Comparison of ENCODE assay signal across 9 cellular contexts in the genomic region with DNA sequence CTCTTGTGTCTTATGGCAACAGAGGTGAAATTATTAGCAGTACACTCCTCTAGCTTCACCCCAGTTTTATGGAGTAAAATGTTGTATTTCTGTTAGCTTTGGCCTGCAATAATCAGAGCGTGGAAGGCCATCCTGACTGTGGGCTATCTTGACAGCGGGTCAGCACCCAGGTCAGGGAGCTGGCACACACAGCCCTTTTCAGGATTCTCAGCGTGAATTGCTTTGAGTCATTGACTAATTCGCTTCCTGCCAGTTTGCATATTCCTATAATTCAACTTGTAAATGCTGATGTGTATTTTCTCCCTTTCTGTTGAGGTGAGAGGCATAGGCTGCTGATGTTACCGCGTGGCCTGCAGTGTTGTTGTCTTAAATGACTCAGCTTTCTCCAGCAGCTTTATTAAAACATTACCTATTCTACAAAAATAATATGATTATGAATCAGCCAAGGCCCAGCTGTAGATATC.
DNase-seq lines count a peak whose midpoint lies in the region; ATAC-seq and TF ChIP-seq lines count a peak whose summit lies in the region.
"Had no signal": no experiment of that assay in that cellular context is flagged by ENCODE, and none has a peak within 500 bp of the region (broad histone marks: within the 10 kb centered on the region; RNA-seq: fewer than 3 reads in every experiment).

No MANE protein-coding gene starts in this region.

- H3K9me3 ChIP-seq in CD8-positive, alpha-beta T cell (ENCODE audit: low read length) = no peaks in the 10 kb centered on the region
- no peaks in the 10 kb centered on the region for H3K9me3 ChIP-seq in breast epithelium
- H3K9me3 ChIP-seq in mucosa of descending colon = no peaks in the 10 kb centered on the region

- CTCF ChIA-PET in CD8-positive, alpha-beta T cell (lab: Charles Lee) = interaction anchor here (0.8 to 1.8 kb wide), 3 partner anchors 56 to 92 kb away, joined by 3 to 7 read pairs (median 4); no protein-coding TSS in a partner anchor

- H3K27ac ChIP-seq in CD8-positive, alpha-beta T cell (ENCODE audit: low read depth, low read length) = no peak overlapping the region
- peak overlapping the region; percentile 8 to 16 for H3K27ac ChIP-seq in breast epithelium

- peak overlapping the region; percentile 18 for H3K27ac Mint-ChIP-seq in CD8-positive, alpha-beta T cell

- H3K27me3 ChIP-seq in CD8-positive, alpha-beta T cell (ENCODE audit: insufficient read depth, low read length) = no peaks in the 10 kb centered on the region
- no peaks in the 10 kb centered on the region for H3K27me3 ChIP-seq in breast epithelium

- POLR2A ChIA-PET in CD8-positive, alpha-beta T cell (lab: Charles Lee) = no interaction called here

- no peak for DNase-seq in CD8-positive, alpha-beta T cell
- DNase-seq in breast epithelium (ENCODE audit: low spot score in 2 of 2) (no peak), mucosa of descending colon (no peak), H4 (ENCODE audit: low spot score) (no peak), HuH-7 (ENCODE audit: low spot score) (no peak), NCI-H510A treated with DMSO at 0.1 percent for 48 hours (lab: John Stamatoyannopoulos, UW) (no peak), amygdala (lab: John Stamatoyannopoulos, UW) (no peak)
- DNase-seq: NCI-H524 treated with DMSO at 0.1 percent for 48 hours had no signal

- H3K36me3 ChIP-seq in CD8-positive, alpha-beta T cell (ENCODE audit: insufficient read depth, low read length) = peaks cover 45% of the 10 kb centered on the region
- H3K36me3 ChIP-seq in breast epithelium = peaks cover 6% of the 10 kb centered on the region
- peaks cover 4% of the 10 kb centered on the region for H3K36me3 ChIP-seq in mucosa of descending colon (ENCODE audit: low read depth)

- H3K4me3 Mint-ChIP-seq in CD8-positive, alpha-beta T cell = no peak overlapping the region

- peaks cover 64% of the 10 kb centered on the region for H3K4me1 Mint-ChIP-seq in CD8-positive, alpha-beta T cell (ENCODE audit: low read depth)

- H3K4me1 ChIP-seq in CD8-positive, alpha-beta T cell (ENCODE audit: insufficient read depth, low read length) = peaks cover 24% of the 10 kb centered on the region
- peaks cover 0 to 3% of the 10 kb centered on the region in 2 donors for H3K4me1 ChIP-seq in breast epithelium
- H3K4me1 ChIP-seq in mucosa of descending colon (ENCODE audit: low read depth) = peaks cover 6% of the 10 kb centered on the region

- intact Hi-C loops in CD8-positive, alpha-beta T cell (cut with DNase I, micrococcal nuclease) = no loop called here
- intact Hi-C loops in breast epithelium (cut with DNase I; ENCODE audit: low total_unique reads) = no loop called here
- intact Hi-C loops in mucosa of descending colon (cut with DNase I, micrococcal nuclease) = no loop called here

- no peaks in the 10 kb centered on the region for H3K9me3 Mint-ChIP-seq in CD8-positive, alpha-beta T cell

- H3K27me3 Mint-ChIP-seq in CD8-positive, alpha-beta T cell (ENCODE audit: low read depth) = no peaks in the 10 kb centered on the region

- no peak overlapping the region for H3K4me3 ChIP-seq in CD8-positive, alpha-beta T cell (ENCODE audit: low read depth, low read length)
- H3K4me3 ChIP-seq in breast epithelium (no peak overlapping the region), mucosa of descending colon (no peak overlapping the region)

- no peak for ATAC-seq in CD8-positive, alpha-beta T cell
- ATAC-seq in HG03342 (IDR thresholded peaks at IDR 0.05; ENCODE audit: unreplicated experiment) = peak; percentile 70
- peak; percentile 19 for ATAC-seq in mucosa of descending colon

- peaks cover 71% of the 10 kb centered on the region for H3K36me3 Mint-ChIP-seq in CD8-positive, alpha-beta T cell

- TF ChIP-seq CTCF in CD8-positive, alpha-beta T cell (IDR thresholded peaks at IDR 0.05) = no peak
- TF ChIP-seq CTCF in breast epithelium (IDR thresholded peaks at IDR 0.05) = no peak
- TF ChIP-seq CTCF in mucosa of descending colon (IDR thresholded peaks at IDR 0.05) = no peak

- TF ChIP-seq POLR2A in breast epithelium (IDR thresholded peaks at IDR 0.05) = no peak
